In the genomic region with DNA sequence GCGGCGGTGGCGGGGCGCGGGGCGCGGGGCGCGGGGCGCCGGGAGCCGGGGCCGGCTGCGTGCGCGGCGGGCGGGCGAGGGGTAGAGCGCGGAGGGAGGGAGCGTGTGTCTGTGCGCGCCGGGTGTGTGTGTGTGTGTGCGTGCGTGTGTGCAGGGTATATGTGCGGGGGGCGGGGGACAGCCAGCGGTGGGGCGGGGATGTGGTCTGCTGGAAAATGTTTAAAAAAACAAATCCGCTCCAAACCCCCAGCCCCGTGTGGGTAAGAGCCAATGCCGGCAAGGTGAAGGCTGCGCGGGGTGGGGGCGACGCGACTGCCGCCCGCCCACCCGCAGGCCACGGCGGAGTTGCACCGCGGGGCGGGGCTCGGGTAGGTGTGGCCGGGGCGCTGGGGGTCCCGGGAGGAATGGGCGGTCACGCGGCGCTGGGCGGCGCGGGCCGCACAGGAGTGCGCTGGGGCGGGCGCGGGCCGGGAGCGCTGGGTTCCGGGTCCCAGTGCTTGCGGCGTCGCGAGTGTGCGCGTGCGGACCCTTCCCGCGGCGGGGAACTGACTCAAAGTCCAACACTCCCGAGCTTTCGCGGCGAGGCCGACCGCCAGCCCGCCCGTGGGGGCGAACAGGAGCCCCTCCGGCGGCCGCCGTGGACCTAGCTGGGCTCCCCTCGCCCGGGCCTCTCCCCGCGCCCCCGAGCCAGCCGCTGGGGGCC, we compare ENCODE assay signal across 1 cellular context.
TF ChIP-seq lines count a peak whose summit lies in the region.

CYGB (minus strand) TSS at position 132 of the 703 bp plus-strand sequence. CDS start 167 bp downstream, outside the sequence.

TF ChIP-seq in WTC11, 78 proteins besides CTCF, POLR2A, EP300 and RAD21 (continued from another document):
- TF ChIP-seq, protein P1, sequence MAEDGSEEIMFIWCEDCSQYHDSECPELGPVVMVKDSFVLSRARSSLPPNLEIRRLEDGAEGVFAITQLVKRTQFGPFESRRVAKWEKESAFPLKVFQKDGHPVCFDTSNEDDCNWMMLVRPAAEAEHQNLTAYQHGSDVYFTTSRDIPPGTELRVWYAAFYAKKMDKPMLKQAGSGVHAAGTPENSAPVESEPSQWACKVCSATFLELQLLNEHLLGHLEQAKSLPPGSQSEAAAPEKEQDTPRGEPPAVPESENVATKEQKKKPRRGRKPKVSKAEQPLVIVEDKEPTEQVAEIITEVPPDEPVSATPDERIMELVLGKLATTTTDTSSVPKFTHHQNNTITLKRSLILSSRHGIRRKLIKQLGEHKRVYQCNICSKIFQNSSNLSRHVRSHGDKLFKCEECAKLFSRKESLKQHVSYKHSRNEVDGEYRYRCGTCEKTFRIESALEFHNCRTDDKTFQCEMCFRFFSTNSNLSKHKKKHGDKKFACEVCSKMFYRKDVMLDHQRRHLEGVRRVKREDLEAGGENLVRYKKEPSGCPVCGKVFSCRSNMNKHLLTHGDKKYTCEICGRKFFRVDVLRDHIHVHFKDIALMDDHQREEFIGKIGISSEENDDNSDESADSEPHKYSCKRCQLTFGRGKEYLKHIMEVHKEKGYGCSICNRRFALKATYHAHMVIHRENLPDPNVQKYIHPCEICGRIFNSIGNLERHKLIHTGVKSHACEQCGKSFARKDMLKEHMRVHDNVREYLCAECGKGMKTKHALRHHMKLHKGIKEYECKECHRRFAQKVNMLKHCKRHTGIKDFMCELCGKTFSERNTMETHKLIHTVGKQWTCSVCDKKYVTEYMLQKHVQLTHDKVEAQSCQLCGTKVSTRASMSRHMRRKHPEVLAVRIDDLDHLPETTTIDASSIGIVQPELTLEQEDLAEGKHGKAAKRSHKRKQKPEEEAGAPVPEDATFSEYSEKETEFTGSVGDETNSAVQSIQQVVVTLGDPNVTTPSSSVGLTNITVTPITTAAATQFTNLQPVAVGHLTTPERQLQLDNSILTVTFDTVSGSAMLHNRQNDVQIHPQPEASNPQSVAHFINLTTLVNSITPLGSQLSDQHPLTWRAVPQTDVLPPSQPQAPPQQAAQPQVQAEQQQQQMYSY (CRISPR knock-in tag; IDR thresholded peaks at IDR 0.05): no peak
